1 cellular context compared by ENCODE assay signal in genomic region chr1:235073331-235073967, GRCh38.
A peak's percentile ranks its signal among the peaks of the same experiment; 100 is the strongest.
TF ChIP-seq lines count a peak whose summit lies in the region.

No MANE protein-coding gene starts in this region.

TF ChIP-seq in HepG2, 621 proteins besides CTCF, POLR2A, EP300 and RAD21 (continued from another document and continues in another):
- peak; percentile 75 for TF ChIP-seq GFI1 (CRISPR knock-in tag; IDR thresholded peaks at IDR 0.05; ENCODE audit: borderline replicate concordance)
- peak; percentile 92 for TF ChIP-seq IKZF5 (CRISPR knock-in tag; IDR thresholded peaks at IDR 0.05)
- TF ChIP-seq ZNF547 (CRISPR knock-in tag; IDR thresholded peaks at IDR 0.05): peak; percentile 98
- 0 out of 2 replicates have a peak, but pooled peaks have one; percentile 28 for TF ChIP-seq FIP1L1 (IDR thresholded peaks at IDR 0.05; ENCODE audit: borderline replicate concordance, insufficient read depth, low read depth, low read length)
- TF ChIP-seq ZNF883 (CRISPR knock-in tag; IDR thresholded peaks at IDR 0.05; ENCODE audit: not compliant biosample characterization): peak; percentile 88
- TF ChIP-seq ZNF687 (CRISPR knock-in tag; IDR thresholded peaks at IDR 0.05): peak; percentile 98
- peak; percentile 75; the same call in 1 of the 2 replicates for TF ChIP-seq GLI4 (CRISPR knock-in tag; IDR thresholded peaks at IDR 0.05; ENCODE audit: borderline replicate concordance)
- TF ChIP-seq RARA (CRISPR knock-in tag; IDR thresholded peaks at IDR 0.05): peak; percentile 95
- peak; percentile 84; the same call in 1 of the 2 replicates for TF ChIP-seq TFAP4 (IDR thresholded peaks at IDR 0.05; ENCODE audit: borderline replicate concordance, low read depth)
- TF ChIP-seq TCF7 (IDR thresholded peaks at IDR 0.05; ENCODE audit: low read depth): peak; percentile 86
- peak; percentile 89; the same call in 1 of the 2 replicates for TF ChIP-seq ZXDC (CRISPR knock-in tag; IDR thresholded peaks at IDR 0.05)
- peak; percentile 81 for TF ChIP-seq THAP11 (CRISPR knock-in tag; IDR thresholded peaks at IDR 0.05)
- 0 out of 2 replicates have a peak, but pooled peaks have one; percentile 40 for TF ChIP-seq KMT2B (CRISPR knock-in tag; IDR thresholded peaks at IDR 0.05)
- TF ChIP-seq TGIF2 (CRISPR knock-in tag; IDR thresholded peaks at IDR 0.05): peak; percentile 54; the same call in 1 of the 2 replicates
- no peak for TF ChIP-seq PCBP1 (IDR thresholded peaks at IDR 0.05; ENCODE audit: borderline replicate concordance, low read depth, low read length)
- peak; percentile 90 for TF ChIP-seq ZNF724P (CRISPR knock-in tag; IDR thresholded peaks at IDR 0.05; ENCODE audit: borderline replicate concordance)
- no peak for TF ChIP-seq RBM39 (IDR thresholded peaks at IDR 0.05; ENCODE audit: low read depth, low read length, poor library complexity, severe bottlenecking)
- TF ChIP-seq TCF7L2 (IDR thresholded peaks at IDR 0.05; ENCODE audit: low read depth, low read length): peak; percentile 19; the same call in 1 of the 2 replicates
- TF ChIP-seq TSC22D2 (CRISPR knock-in tag; IDR thresholded peaks at IDR 0.05; ENCODE audit: borderline replicate concordance): peak; percentile 73; the same call in 1 of the 2 replicates
- no peak for TF ChIP-seq ZNF720 (CRISPR knock-in tag; IDR thresholded peaks at IDR 0.05)
- TF ChIP-seq TAF1 (CRISPR knock-in tag; IDR thresholded peaks at IDR 0.05): peak; percentile 78
- TF ChIP-seq ZNF260 (CRISPR knock-in tag; IDR thresholded peaks at IDR 0.05; ENCODE audit: borderline replicate concordance, low read depth): no peak
- TF ChIP-seq SMAD3 (CRISPR knock-in tag; IDR thresholded peaks at IDR 0.05): peak; percentile 89
- peak in 1 of 2 experiments; percentile 83; a peak in 2 of 4 replicates for TF ChIP-seq KLF16 (CRISPR knock-in tag; IDR thresholded peaks at IDR 0.05)
- peak; percentile 84; the same call in 1 of the 2 replicates for TF ChIP-seq ZNF33B (CRISPR knock-in tag; IDR thresholded peaks at IDR 0.05)
- peak; percentile 45; the same call in 1 of the 2 replicates for TF ChIP-seq HNF1A (IDR thresholded peaks at IDR 0.05; ENCODE audit: low read depth)
- peak; percentile 84; the same call in 1 of the 2 replicates for TF ChIP-seq HNF1A (CRISPR knock-in tag; IDR thresholded peaks at IDR 0.05; ENCODE audit: borderline replicate concordance)
- peak; percentile 96 for TF ChIP-seq ISL2 (CRISPR knock-in tag; IDR thresholded peaks at IDR 0.05)
- peak; percentile 82; the same call in 1 of the 2 replicates for TF ChIP-seq ZFP37 (CRISPR knock-in tag; IDR thresholded peaks at IDR 0.05; ENCODE audit: borderline replicate concordance)
- TF ChIP-seq REST (IDR thresholded peaks at IDR 0.05; ENCODE audit: borderline replicate concordance in 1 of 2, low read depth in 1 of 2, low read length in 2 of 2): peak in 1 of 2 experiments; percentile 54; a peak in 1 of 4 replicates
- TF ChIP-seq ATAD3A (CRISPR knock-in tag; IDR thresholded peaks at IDR 0.05): no peak
- no peak; the same call in 1 of the 2 replicates for TF ChIP-seq PHF20 (CRISPR knock-in tag; IDR thresholded peaks at IDR 0.05)
- TF ChIP-seq BRD4 (CRISPR knock-in tag; IDR thresholded peaks at IDR 0.05): peak; percentile 55; the same call in 1 of the 2 replicates
- TF ChIP-seq SCMH1 (CRISPR knock-in tag; IDR thresholded peaks at IDR 0.05; ENCODE audit: borderline replicate concordance): no peak
- no peak for TF ChIP-seq SP2 (CRISPR knock-in tag; IDR thresholded peaks at IDR 0.05)
- TF ChIP-seq SMAD1 (CRISPR knock-in tag; IDR thresholded peaks at IDR 0.05; ENCODE audit: borderline replicate concordance, low read depth): no peak
- 0 out of 2 replicates have a peak, but pooled peaks have one; percentile 30 for TF ChIP-seq RNF219 (CRISPR knock-in tag; IDR thresholded peaks at IDR 0.05)
- peak; percentile 52; the same call in 1 of the 2 replicates for TF ChIP-seq NR2C2 (CRISPR knock-in tag; IDR thresholded peaks at IDR 0.05; ENCODE audit: borderline replicate concordance)
